Comparison of ENCODE assay signal across 9 cellular contexts in genomic region chr2:10141736-10142639, GRCh38. TPM values are rescaled to one million over a fixed set of nuclear protein-coding genes. Genes with fewer than 3 reads are reported as not detected.
DNase-seq lines count a peak whose midpoint lies in the region; ATAC-seq and TF ChIP-seq lines count a peak whose summit lies in the region.
"Had no signal": no experiment of that assay in that cellular context is flagged by ENCODE, and none has a peak within 500 bp of the region (broad histone marks: within the 10 kb centered on the region; RNA-seq: fewer than 3 reads in every experiment).

No MANE protein-coding gene starts in this region.

- H3K4me1 Mint-ChIP-seq in activated T-helper 17 cell treated with anti-CD3 and anti-CD28 coated beads, Interleukin-2, amount 50 U/mL, for 72 hours, result peaks cover 18% of the 10 kb centered on the region
- peaks cover 10% of the 10 kb centered on the region for H3K4me1 Mint-ChIP-seq in stimulated activated memory B cell treated with anti-CD40 and anti-IgM and Interleukin-4, amounts not matched to agents 10 μg/mL and 1 μg/mL and 100 μg/mL, for 72 hours

- no peaks in the 10 kb centered on the region for H3K36me3 ChIP-seq in heart right ventricle

- no peaks in the 10 kb centered on the region for H3K9me3 Mint-ChIP-seq in activated T-helper 17 cell treated with anti-CD3 and anti-CD28 coated beads, Interleukin-2, amount 50 U/mL, for 72 hours
- no peaks in the 10 kb centered on the region for H3K9me3 Mint-ChIP-seq in stimulated activated memory B cell treated with anti-CD40 and anti-IgM and Interleukin-4, amounts not matched to agents 10 μg/mL and 1 μg/mL and 100 μg/mL, for 72 hours
- H3K9me3 Mint-ChIP-seq: dendritic cell treated with granulocyte-macrophage colony-stimulating factor and Interleukin-4, amounts not matched to agents 40 ng/mL and 50 ng/mL, for 4 days had no signal

- peak overlapping the region; percentile 45 for H3K4me3 Mint-ChIP-seq in activated T-helper 17 cell treated with anti-CD3 and anti-CD28 coated beads, Interleukin-2, amount 50 U/mL, for 72 hours
- H3K4me3 Mint-ChIP-seq in stimulated activated memory B cell treated with anti-CD40 and anti-IgM and Interleukin-4, amounts not matched to agents 10 μg/mL and 1 μg/mL and 100 μg/mL, for 72 hours, result no peak overlapping the region
- H3K4me3 Mint-ChIP-seq: dendritic cell treated with granulocyte-macrophage colony-stimulating factor and Interleukin-4, amounts not matched to agents 40 ng/mL and 50 ng/mL, for 4 days had no signal

- H3K27ac Mint-ChIP-seq in activated T-helper 17 cell treated with anti-CD3 and anti-CD28 coated beads, Interleukin-2, amount 50 U/mL, for 72 hours, result peak overlapping the region; percentile 83
- H3K27ac Mint-ChIP-seq in stimulated activated memory B cell treated with anti-CD40 and anti-IgM and Interleukin-4, amounts not matched to agents 10 μg/mL and 1 μg/mL and 100 μg/mL, for 72 hours, result no peak overlapping the region
- H3K27ac Mint-ChIP-seq: dendritic cell treated with granulocyte-macrophage colony-stimulating factor and Interleukin-4, amounts not matched to agents 40 ng/mL and 50 ng/mL, for 4 days had no signal

- ATAC-seq in activated T-helper 17 cell treated with anti-CD3 and anti-CD28 coated beads, Interleukin-2, amount 50 U/mL, for 72 hours (replicated peaks), result peak; percentile 70
- peak in 5 of 8 donors; percentile 32 to 59 (median 49) for ATAC-seq in heart right ventricle
- peak; percentile 72 for ATAC-seq in stimulated activated memory B cell treated with anti-CD40 and anti-IgM and Interleukin-4, amounts not matched to agents 10 μg/mL and 1 μg/mL and 100 μg/mL, for 72 hours
- ATAC-seq in HG03095 (IDR thresholded peaks at IDR 0.05; ENCODE audit: unreplicated experiment), result no peak
- ATAC-seq in GM21381 (IDR thresholded peaks at IDR 0.05; ENCODE audit: unreplicated experiment), result no peak

- peak; percentile 40 for DNase-seq in HuH-7.5 (ENCODE audit: low spot score)
- DNase-seq in heart right ventricle, result peak in 1 of 2 donors; percentile 38
- DNase-seq in NCI-H2029 treated with DMSO at 0.1 percent for 48 hours (lab: John Stamatoyannopoulos, UW), result no peak

- 81 to 86% methylated on average over 32 of the region's 32 CpGs for WGBS in heart right ventricle, 2 donors

- intact Hi-C loops in heart right ventricle (cut with DNase I), result loop anchor here in 7 of 10 donors (5.0 to 10.0 kb wide), 6 partner anchors 160 to 295 kb away; partner anchors contain the start of gene HPCAL1 (in 3 of the 7)

- no peaks in the 10 kb centered on the region for H3K27me3 Mint-ChIP-seq in activated T-helper 17 cell treated with anti-CD3 and anti-CD28 coated beads, Interleukin-2, amount 50 U/mL, for 72 hours
- no peaks in the 10 kb centered on the region for H3K27me3 Mint-ChIP-seq in stimulated activated memory B cell treated with anti-CD40 and anti-IgM and Interleukin-4, amounts not matched to agents 10 μg/mL and 1 μg/mL and 100 μg/mL, for 72 hours
- H3K27me3 Mint-ChIP-seq: dendritic cell treated with granulocyte-macrophage colony-stimulating factor and Interleukin-4, amounts not matched to agents 40 ng/mL and 50 ng/mL, for 4 days had no signal

- H3K27ac ChIP-seq in C4-2B, result no peak overlapping the region
- no peak overlapping the region for H3K27ac ChIP-seq in heart right ventricle

- no peak overlapping the region for H3K4me3 ChIP-seq in heart right ventricle

- H3K36me3 Mint-ChIP-seq in activated T-helper 17 cell treated with anti-CD3 and anti-CD28 coated beads, Interleukin-2, amount 50 U/mL, for 72 hours (ENCODE audit: low read depth), result peaks cover 39% of the 10 kb centered on the region
- H3K36me3 Mint-ChIP-seq in stimulated activated memory B cell treated with anti-CD40 and anti-IgM and Interleukin-4, amounts not matched to agents 10 μg/mL and 1 μg/mL and 100 μg/mL, for 72 hours, result no peaks in the 10 kb centered on the region

- no peaks in the 10 kb centered on the region for H3K27me3 ChIP-seq in heart right ventricle

- H3K4me1 ChIP-seq in heart right ventricle, result peaks cover 0 to 17% (median 9%) of the 10 kb centered on the region in 9 donors

- no peaks in the 10 kb centered on the region for H3K9me3 ChIP-seq in heart right ventricle

- TF ChIP-seq CTCF in C4-2B (conservative IDR thresholded peaks at IDR 0.05), result peak; percentile 70
- peak; percentile 24 to 63 (median 56) for TF ChIP-seq CTCF in heart right ventricle (IDR thresholded peaks at IDR 0.05)

RNA-seq across cellular contexts. Expression of gene RRM2, which starts 19.4 kb away (rescaled TPM):
- 100 to 1,000 TPM; 515 to 567 TPM for total RNA-seq in activated T-helper 17 cell treated with anti-CD3 and anti-CD28 coated beads, Interleukin-2, amount 50 U/mL, for 72 hours
- 10 to 100 TPM in 1 of 10 donors, 1 to 10 TPM in 5, under 1 TPM in 4; 0.08 to 18.7 (median 1.3) TPM for total RNA-seq in heart right ventricle
- polyA plus RNA-seq in heart right ventricle, result under 1 TPM; 0.22 to 0.28 TPM

Comparison
In these comparisons a context has a peak if more than half of its experiments do, and no peak if none do; other contexts are left out.
1. ATAC-seq: peak in activated T-helper 17 cell treated with anti-CD3 and anti-CD28 coated beads, Interleukin-2, amount 50 U/mL, for 72 hours (single experiment), heart right ventricle (5 of 8) and stimulated activated memory B cell treated with anti-CD40 and anti-IgM and Interleukin-4, amounts not matched to agents 10 μg/mL and 1 μg/mL and 100 μg/mL, for 72 hours (single experiment); none in HG03095 (single experiment) and GM21381 (single experiment).
2. RNA of gene RRM2, which starts 19.4 kb away (total RNA-seq): 515 to 567 TPM in activated T-helper 17 cell treated with anti-CD3 and anti-CD28 coated beads, Interleukin-2, amount 50 U/mL, for 72 hours; 0.08 to 18.7 TPM in heart right ventricle; every median in the first group is over 10 times any median in the second.